In genomic region chr11:120337133-120337895, GRCh38 we compare ENCODE assay signal across 8 cellular contexts. TPM values are rescaled to one million over a fixed set of nuclear protein-coding genes. Genes with fewer than 3 reads are reported as not detected.
DNase-seq lines count a peak whose midpoint lies in the region; ATAC-seq and TF ChIP-seq lines count a peak whose summit lies in the region.

No MANE protein-coding gene starts in this region.

- peak overlapping the region; percentile 91 to 100 (median 99) for H3K27ac ChIP-seq in heart right ventricle
- peak overlapping the region; percentile 95 to 97 for H3K27ac ChIP-seq in prostate gland

- 1% methylated on average over 21 of the region's 21 CpGs for WGBS in heart right ventricle, 2 donors
- WGBS in prostate gland = under 1% methylated on average over 21 of the region's 21 CpGs

- peaks cover 4% of the 10 kb centered on the region for H3K36me3 Mint-ChIP-seq in activated naive CD4-positive, alpha-beta T cell treated with anti-CD3 and anti-CD28 coated beads, Interleukin-2, amount 50 U/mL, for 24 hours

- no peak overlapping the region for H3K27ac Mint-ChIP-seq in activated naive CD4-positive, alpha-beta T cell treated with anti-CD3 and anti-CD28 coated beads, Interleukin-2, amount 50 U/mL, for 24 hours

- peaks cover 37% of the 10 kb centered on the region for H3K4me1 Mint-ChIP-seq in activated naive CD4-positive, alpha-beta T cell treated with anti-CD3 and anti-CD28 coated beads, Interleukin-2, amount 50 U/mL, for 24 hours

- TF ChIP-seq CTCF in GM13977 (IDR thresholded peaks at IDR 0.05; ENCODE audit: extremely low read depth, insufficient read depth, missing control alignments) (no peak), heart right ventricle (IDR thresholded peaks at IDR 0.05) (no peak), prostate gland (IDR thresholded peaks at IDR 0.05) (no peak)

- H3K27me3 ChIP-seq in heart right ventricle (peaks cover 0 to 95% (median 0%) of the 10 kb centered on the region in 7 donors), prostate gland (replicated peaks; ENCODE audit: insufficient read depth) (no peaks in the 10 kb centered on the region)

- peaks cover 50% of the 10 kb centered on the region for H3K27me3 Mint-ChIP-seq in activated naive CD4-positive, alpha-beta T cell treated with anti-CD3 and anti-CD28 coated beads, Interleukin-2, amount 50 U/mL, for 24 hours

- intact Hi-C loops in heart right ventricle (cut with DNase I) = loop anchor here in 9 of 10 donors (2.0 to 10.0 kb wide), 10 partner anchors 40 to 347 kb away; no protein-coding TSS in a partner anchor
- intact Hi-C loops in prostate gland (cut with DNase I) = loop anchor here (5.0 to 10.0 kb wide), 5 partner anchors 67 to 955 kb away; partner anchors contain the start of gene SC5D

- ATAC-seq in heart right ventricle (peak; percentile 2 to 21 (median 4)), HG03571 (IDR thresholded peaks at IDR 0.05; ENCODE audit: unreplicated experiment) (no peak), GM21529 (IDR thresholded peaks at IDR 0.05; ENCODE audit: unreplicated experiment) (no peak)

- peak overlapping the region; percentile 82 to 99 (median 92) for H3K4me3 ChIP-seq in heart right ventricle
- H3K4me3 ChIP-seq in prostate gland = peak overlapping the region; percentile 76 to 87

- peak overlapping the region; percentile 95 for H3K4me3 Mint-ChIP-seq in activated naive CD4-positive, alpha-beta T cell treated with anti-CD3 and anti-CD28 coated beads, Interleukin-2, amount 50 U/mL, for 24 hours

- no peak for TF ChIP-seq POLR2A in prostate gland (IDR thresholded peaks at IDR 0.05)

- peak; percentile 39 for DNase-seq in GM13977 (ENCODE audit: low spot score)
- peak; percentile 11 for DNase-seq in MV-4-11 (lab: John Stamatoyannopoulos, UW)
- DNase-seq in heart right ventricle = peak; percentile 44 to 59
- DNase-seq in prostate gland (ENCODE audit: low spot score) = no peak
- no peak for DNase-seq in NCI-H2081 treated with DMSO at 0.1 percent for 48 hours (lab: John Stamatoyannopoulos, UW)

- in situ Hi-C loops in GM13977 (cut with MboI; ENCODE audit: low pct_unique_long_range_greater_than_20kb, low sequenced_read_pairs, unreplicated experiment) = no loop called here

- H3K9me3 ChIP-seq in heart right ventricle = no peaks in the 10 kb centered on the region
- no peaks in the 10 kb centered on the region for H3K9me3 ChIP-seq in prostate gland

- H3K4me1 ChIP-seq in heart right ventricle (peaks cover 0 to 69% (median 56%) of the 10 kb centered on the region in 9 donors), prostate gland (replicated peaks) (no peaks in the 10 kb centered on the region)

- H3K36me3 ChIP-seq in heart right ventricle = no peaks in the 10 kb centered on the region
- H3K36me3 ChIP-seq in prostate gland = no peaks in the 10 kb centered on the region

- peaks cover 3% of the 10 kb centered on the region for H3K9me3 Mint-ChIP-seq in activated naive CD4-positive, alpha-beta T cell treated with anti-CD3 and anti-CD28 coated beads, Interleukin-2, amount 50 U/mL, for 24 hours

RNA-seq across cellular contexts. Expression of gene ARHGEF12, which starts 1.1 kb away (rescaled TPM):
- 100 to 1,000 TPM in 7 of 10 donors, 10 to 100 TPM in 3; 77.7 to 155 (median 115) TPM for total RNA-seq in heart right ventricle
- polyA plus RNA-seq in heart right ventricle = 10 to 100 TPM; 20.0 to 25.0 TPM
- total RNA-seq in prostate gland = 10 to 100 TPM; 86.2 to 96.5 TPM

RNA-seq across cellular contexts. Expression of gene TLCD5, which starts 12.2 kb away (rescaled TPM):
- total RNA-seq in heart right ventricle (10 to 100 TPM in 5 of 10 donors, 1 to 10 TPM in 5; 7.4 to 14.5 (median 10.7) TPM), prostate gland (10 to 100 TPM in 1 of 2 donors, 1 to 10 TPM in 1; 7.8 to 10.6 TPM)
- 10 to 100 TPM in 1 of 2 donors, 1 to 10 TPM in 1; 4.1 to 12.4 TPM for polyA plus RNA-seq in heart right ventricle

Comparison
In these comparisons a context has a peak if more than half of its experiments do, and no peak if none do; other contexts are left out.
1. DNase-seq: peak in GM13977 (single experiment), MV-4-11 (single experiment) and heart right ventricle (2 of 2); none in prostate gland (single experiment) and NCI-H2081 treated with DMSO at 0.1 percent for 48 hours (single experiment).
2. ATAC-seq: peak in heart right ventricle (8 of 8); none in HG03571 (single experiment) and GM21529 (single experiment).